Comparison of ENCODE assay signal across 9 cellular contexts in the genomic region with DNA sequence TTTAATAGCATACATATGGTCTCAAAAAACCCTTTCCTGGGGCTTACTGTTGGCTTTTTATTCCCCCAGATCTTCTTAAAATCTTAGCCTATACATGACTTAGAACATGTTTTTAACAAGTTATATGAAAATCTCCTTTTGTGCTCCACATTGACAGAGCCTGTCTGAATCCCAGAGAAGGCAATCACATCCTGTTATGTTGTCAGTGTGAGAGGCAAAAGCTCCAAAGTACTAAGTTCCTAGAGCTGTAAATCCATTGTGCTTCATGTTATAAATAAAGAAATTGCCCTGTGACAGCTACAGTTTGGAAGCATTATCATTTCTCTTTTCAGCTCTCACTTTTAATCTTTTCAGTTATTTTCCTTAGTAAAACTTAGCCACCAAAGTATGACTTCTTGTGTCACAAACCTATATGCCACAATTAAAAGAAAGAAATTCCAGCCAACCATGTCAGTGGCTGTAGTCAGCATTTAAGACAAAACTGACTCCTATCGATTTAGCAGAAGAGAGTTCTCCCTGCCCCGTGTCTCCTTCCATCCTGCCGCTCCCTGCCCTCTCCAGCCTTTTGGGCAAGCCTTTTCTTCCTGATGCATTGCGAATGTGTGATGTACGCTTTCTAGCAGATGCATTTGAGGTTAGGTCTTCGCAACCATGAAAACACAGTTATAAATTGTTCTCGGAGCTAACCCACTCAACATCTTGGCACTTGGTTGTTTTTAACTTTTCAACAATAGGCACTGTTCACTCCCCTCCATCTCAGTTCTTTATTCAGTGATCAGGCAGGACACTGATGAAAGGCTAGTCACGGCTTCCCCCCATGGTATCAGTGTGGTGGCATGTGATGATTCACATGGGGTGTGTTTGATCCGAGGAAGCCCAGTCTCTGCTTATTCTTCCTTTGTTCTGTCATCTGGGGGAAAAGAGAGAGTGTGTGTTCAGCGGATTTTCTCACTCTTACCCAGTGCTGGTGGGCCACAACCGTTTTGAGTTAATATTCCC.
DNase-seq lines count a peak whose midpoint lies in the region; ATAC-seq and TF ChIP-seq lines count a peak whose summit lies in the region.
"Had no signal": no experiment of that assay in that cellular context is flagged by ENCODE, and none has a peak within 500 bp of the region (broad histone marks: within the 10 kb centered on the region; RNA-seq: fewer than 3 reads in every experiment).

No MANE protein-coding gene starts in this region.

- intact Hi-C loops in sciatic nerve (cut with DNase I), result no loop called here

- ATAC-seq in sciatic nerve (peak; percentile 31), HG02642 (IDR thresholded peaks at IDR 0.05; ENCODE audit: poor library complexity, unreplicated experiment) (no peak), GM18505 (IDR thresholded peaks at IDR 0.05; ENCODE audit: unreplicated experiment) (no peak)

- no peak for TF ChIP-seq POLR2A in GM18505 (IDR thresholded peaks at IDR 0.05; ENCODE audit: borderline replicate concordance, extremely low read depth, insufficient read depth, insufficient read length)

- DNase-seq in HPDE6-E6E7 (ENCODE audit: extremely low spot score) (peak; percentile 77), anterior cingulate cortex (lab: John Stamatoyannopoulos, UW) (peak in 48 of 58 donors; percentile 2 to 88 (median 50)), hepatic stellate cell (ENCODE audit: low spot score) (peak; percentile 56), sciatic nerve (ENCODE audit: low spot score) (no peak), NCI-H2029 (lab: John Stamatoyannopoulos, UW) (no peak), AML-193 (lab: John Stamatoyannopoulos, UW) (no peak)
- DNase-seq: DMS53 had no signal

Comparison
In these comparisons a context has a peak if more than half of its experiments do, and no peak if none do; other contexts are left out.
1. DNase-seq: peak in HPDE6-E6E7 (single experiment), anterior cingulate cortex (48 of 58) and hepatic stellate cell (single experiment); none in sciatic nerve (single experiment), NCI-H2029 (single experiment) and AML-193 (0 of 2).